ENCODE assay signal across 8 cellular contexts in genomic region chr11:125494601-125494986, GRCh38. TPM values are rescaled to one million over a fixed set of nuclear protein-coding genes. Genes with fewer than 3 reads are reported as not detected.
DNase-seq lines count a peak whose midpoint lies in the region; ATAC-seq and TF ChIP-seq lines count a peak whose summit lies in the region.

No MANE protein-coding gene starts in this region.

- ATAC-seq in HG03354 (IDR thresholded peaks at IDR 0.05; ENCODE audit: poor library complexity, severe bottlenecking, unreplicated experiment) (peak; percentile 10), natural killer cell (peak in 2 of 3 donors; percentile 17 to 20), HG02938 (IDR thresholded peaks at IDR 0.05; ENCODE audit: unreplicated experiment) (no peak)

- peaks cover 0 to 10% of the 10 kb centered on the region in 2 donors for H3K27me3 Mint-ChIP-seq in natural killer cell (ENCODE audit: low read depth in 2 of 2)

- H3K36me3 ChIP-seq in duodenal mucosa (ENCODE audit: control insufficient read depth in 1 of 2, insufficient read depth in 2 of 2, low read length in 2 of 2): no peaks in the 10 kb centered on the region

- H3K4me1 ChIP-seq in duodenal mucosa (ENCODE audit: control insufficient read depth in 1 of 2, insufficient read depth in 2 of 2, low read length in 2 of 2): peaks cover 0 to 13% of the 10 kb centered on the region in 2 donors

- H3K4me1 Mint-ChIP-seq in natural killer cell: peaks cover 30 to 41% of the 10 kb centered on the region in 2 donors

- no peak overlapping the region for H3K27ac ChIP-seq in duodenal mucosa (ENCODE audit: low read depth, low read length)

- intact Hi-C loops in natural killer cell (cut with micrococcal nuclease): no loop called here

- peak overlapping the region; percentile 90 for H3K27ac Mint-ChIP-seq in natural killer cell

- H3K9me3 ChIP-seq in duodenal mucosa (ENCODE audit: control insufficient read depth in 1 of 2, low read length in 2 of 2): no peaks in the 10 kb centered on the region

- no peak for TF ChIP-seq CTCF in AG09309 (IDR thresholded peaks at IDR 0.05; ENCODE audit: control insufficient read depth, insufficient read depth, low read depth, low read length, missing control alignments)
- TF ChIP-seq CTCF in natural killer cell (IDR thresholded peaks at IDR 0.05): no peak

- peaks cover 21 to 40% of the 10 kb centered on the region in 2 donors for H3K27me3 ChIP-seq in duodenal mucosa (ENCODE audit: control insufficient read depth in 1 of 2, insufficient read depth in 2 of 2, low read length in 2 of 2)

- no peak overlapping the region for H3K9ac ChIP-seq in duodenal mucosa (ENCODE audit: low read depth in 1 of 2, low read length in 2 of 2)

- H3K36me3 Mint-ChIP-seq in natural killer cell: no peaks in the 10 kb centered on the region

- no peaks in the 10 kb centered on the region for H3K9me3 Mint-ChIP-seq in natural killer cell

- DNase-seq in AG09309 (ENCODE audit: low read depth) (no peak), natural killer cell (no peak), dedifferentiated amniotic fluid mesenchymal stem cell (ENCODE audit: extremely low spot score) (no peak), mucosa of gallbladder (ENCODE audit: low spot score) (no peak)
- no peak for DNase-seq in NK-92 treated with Interleukin-12 subunit alpha and Interleukin-12 subunit beta, amount 100 ng/mL, for 24 hours (lab: John Stamatoyannopoulos, UW)

- H3K4me3 ChIP-seq in AG09309 (ENCODE audit: control insufficient read depth, low read depth, low read length) (peak overlapping the region; percentile 70), duodenal mucosa (ENCODE audit: low read depth in 1 of 2, low read length in 2 of 2) (peak overlapping the region; percentile 60 to 68)

- H3K4me3 Mint-ChIP-seq in natural killer cell: peak overlapping the region; percentile 96

RNA-seq across cellular contexts. Expression of gene FEZ1, which starts 1.5 kb away (rescaled TPM):
- 100 to 1,000 TPM in 1 of 3 donors, 10 to 100 TPM in 2; 41.4 to 110 (median 56.2) TPM for total RNA-seq in natural killer cell
- total RNA-seq in mucosa of gallbladder: 23.0 TPM
